1 cellular context compared by ENCODE assay signal in the genomic region with DNA sequence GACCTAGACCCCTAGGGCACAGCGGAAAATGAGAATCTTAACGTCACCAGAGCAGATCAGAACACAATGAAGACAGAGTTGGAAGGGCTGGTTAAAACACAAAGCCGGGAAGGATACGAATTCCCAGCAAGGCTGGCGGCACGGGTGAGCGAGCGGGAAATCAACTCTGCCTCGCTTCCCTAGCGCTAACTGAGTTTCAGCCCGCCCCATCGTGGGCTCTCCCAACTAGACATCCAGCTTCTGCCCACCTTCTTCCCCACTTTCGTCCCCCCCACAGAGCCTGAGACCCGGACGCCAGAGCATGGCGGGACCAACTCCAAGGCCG.
TF ChIP-seq lines count a peak whose summit lies in the region.

No MANE protein-coding gene starts in this region.

TF ChIP-seq in HepG2, 621 proteins besides CTCF, POLR2A, EP300 and RAD21 (continued from another document):
- TF ChIP-seq, protein P1, sequence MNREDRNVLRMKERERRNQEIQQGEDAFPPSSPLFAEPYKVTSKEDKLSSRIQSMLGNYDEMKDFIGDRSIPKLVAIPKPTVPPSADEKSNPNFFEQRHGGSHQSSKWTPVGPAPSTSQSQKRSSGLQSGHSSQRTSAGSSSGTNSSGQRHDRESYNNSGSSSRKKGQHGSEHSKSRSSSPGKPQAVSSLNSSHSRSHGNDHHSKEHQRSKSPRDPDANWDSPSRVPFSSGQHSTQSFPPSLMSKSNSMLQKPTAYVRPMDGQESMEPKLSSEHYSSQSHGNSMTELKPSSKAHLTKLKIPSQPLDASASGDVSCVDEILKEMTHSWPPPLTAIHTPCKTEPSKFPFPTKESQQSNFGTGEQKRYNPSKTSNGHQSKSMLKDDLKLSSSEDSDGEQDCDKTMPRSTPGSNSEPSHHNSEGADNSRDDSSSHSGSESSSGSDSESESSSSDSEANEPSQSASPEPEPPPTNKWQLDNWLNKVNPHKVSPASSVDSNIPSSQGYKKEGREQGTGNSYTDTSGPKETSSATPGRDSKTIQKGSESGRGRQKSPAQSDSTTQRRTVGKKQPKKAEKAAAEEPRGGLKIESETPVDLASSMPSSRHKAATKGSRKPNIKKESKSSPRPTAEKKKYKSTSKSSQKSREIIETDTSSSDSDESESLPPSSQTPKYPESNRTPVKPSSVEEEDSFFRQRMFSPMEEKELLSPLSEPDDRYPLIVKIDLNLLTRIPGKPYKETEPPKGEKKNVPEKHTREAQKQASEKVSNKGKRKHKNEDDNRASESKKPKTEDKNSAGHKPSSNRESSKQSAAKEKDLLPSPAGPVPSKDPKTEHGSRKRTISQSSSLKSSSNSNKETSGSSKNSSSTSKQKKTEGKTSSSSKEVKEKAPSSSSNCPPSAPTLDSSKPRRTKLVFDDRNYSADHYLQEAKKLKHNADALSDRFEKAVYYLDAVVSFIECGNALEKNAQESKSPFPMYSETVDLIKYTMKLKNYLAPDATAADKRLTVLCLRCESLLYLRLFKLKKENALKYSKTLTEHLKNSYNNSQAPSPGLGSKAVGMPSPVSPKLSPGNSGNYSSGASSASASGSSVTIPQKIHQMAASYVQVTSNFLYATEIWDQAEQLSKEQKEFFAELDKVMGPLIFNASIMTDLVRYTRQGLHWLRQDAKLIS (CRISPR knock-in tag; IDR thresholded peaks at IDR 0.05): no peak; the same call in 1 of the 2 replicates
- no peak for TF ChIP-seq MEIS1 (CRISPR knock-in tag; IDR thresholded peaks at IDR 0.05; ENCODE audit: borderline replicate concordance)
- no peak for TF ChIP-seq SIX4 (CRISPR knock-in tag; IDR thresholded peaks at IDR 0.05)
- no peak for TF ChIP-seq ZNF335 (CRISPR knock-in tag; IDR thresholded peaks at IDR 0.05)
- TF ChIP-seq REPIN1 (CRISPR knock-in tag; IDR thresholded peaks at IDR 0.05; ENCODE audit: borderline replicate concordance, low read depth): no peak
- TF ChIP-seq ZMAT3 (CRISPR knock-in tag; conservative IDR thresholded peaks at IDR 0.05): no peak
- TF ChIP-seq, protein P2, sequence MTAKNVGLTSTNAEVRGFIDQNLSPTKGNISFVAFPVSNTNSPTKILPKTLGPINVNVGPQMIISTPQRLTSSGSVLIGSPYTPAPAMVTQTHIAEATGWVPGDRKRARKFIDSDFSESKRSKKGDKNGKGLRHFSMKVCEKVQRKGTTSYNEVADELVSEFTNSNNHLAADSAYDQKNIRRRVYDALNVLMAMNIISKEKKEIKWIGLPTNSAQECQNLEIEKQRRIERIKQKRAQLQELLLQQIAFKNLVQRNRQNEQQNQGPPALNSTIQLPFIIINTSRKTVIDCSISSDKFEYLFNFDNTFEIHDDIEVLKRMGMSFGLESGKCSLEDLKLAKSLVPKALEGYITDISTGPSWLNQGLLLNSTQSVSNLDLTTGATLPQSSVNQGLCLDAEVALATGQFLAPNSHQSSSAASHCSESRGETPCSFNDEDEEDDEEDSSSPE (CRISPR knock-in tag; IDR thresholded peaks at IDR 0.05): peak; percentile 14; the same call in 1 of the 2 replicates
- TF ChIP-seq ZBTB8A (CRISPR knock-in tag; IDR thresholded peaks at IDR 0.05; ENCODE audit: borderline replicate concordance, low read depth): peak; percentile 59; the same call in 1 of the 2 replicates
TF ChIP-seq in HepG2: peak in this region for 15.
